Comparison of ENCODE assay signal across 30 cellular contexts in the genomic region with DNA sequence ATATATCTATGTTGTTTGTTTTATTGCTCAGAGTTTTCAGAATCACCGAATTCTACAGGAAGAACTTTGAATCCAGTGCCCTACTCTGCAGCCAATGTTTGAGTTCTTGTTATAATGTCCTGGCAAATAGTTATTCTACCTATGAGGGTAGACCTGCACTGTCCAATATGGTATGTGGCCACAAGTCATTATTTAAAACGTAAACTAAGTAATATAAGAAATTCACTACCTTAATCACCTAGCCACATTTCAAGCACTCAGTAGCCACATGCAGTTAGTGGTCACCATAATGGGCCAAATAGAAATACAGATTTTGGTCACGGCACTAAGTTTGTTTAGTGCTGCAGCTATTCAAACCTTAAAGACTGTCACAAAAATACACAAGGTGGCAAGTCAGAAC.
"Had no signal": no experiment of that assay in that cellular context is flagged by ENCODE, and none has a peak within 500 bp of the region (broad histone marks: within the 10 kb centered on the region; RNA-seq: fewer than 3 reads in every experiment).

No MANE protein-coding gene starts in this region.

- ATAC-seq: heart left ventricle; sciatic nerve; stimulated activated naive CD8-positive, alpha-beta T cell treated with anti-CD3 and anti-CD28 coated beads, Interleukin-15, amount 100 ng/mL, for 72 hours had no signal

- H3K27me3 Mint-ChIP-seq: activated CD4-positive, alpha-beta memory T cell treated with anti-CD3 and anti-CD28 coated beads for 36 hours; activated CD4-positive, alpha-beta T cell treated with anti-CD3 and anti-CD28 coated beads, Interleukin-2, amount 10 ng/mL, durations not matched to agents 24 days and 14 days; activated naive CD8-positive, alpha-beta T cell treated with anti-CD3 and anti-CD28 coated beads, Interleukin-2, amount 10 ng/mL, durations not matched to agents 7 days and 5 days; stimulated activated naive CD8-positive, alpha-beta T cell treated with anti-CD3 and anti-CD28 coated beads, Interleukin-15, amount 100 ng/mL, for 72 hours; type B pancreatic cell had no signal

- H3K4me1 Mint-ChIP-seq: nephron progenitor cell had no signal

- H3K9me3 Mint-ChIP-seq: activated CD4-positive, alpha-beta memory T cell treated with anti-CD3 and anti-CD28 coated beads for 36 hours; activated naive CD8-positive, alpha-beta T cell treated with anti-CD3 and anti-CD28 coated beads, Interleukin-2, amount 10 ng/mL, durations not matched to agents 7 days and 5 days; nephron progenitor cell; stimulated activated naive CD8-positive, alpha-beta T cell treated with anti-CD3 and anti-CD28 coated beads, Interleukin-15, amount 100 ng/mL, for 72 hours; T-helper 2 cell treated with Interferon-gamma antibody and Interleukin-4, amounts not matched to agents 5 μg/mL and 100 μg/mL, for 36 hours; type B pancreatic cell had no signal

- H3K27ac Mint-ChIP-seq: activated CD4-positive, alpha-beta memory T cell treated with anti-CD3 and anti-CD28 coated beads for 36 hours; activated CD4-positive, alpha-beta T cell treated with anti-CD3 and anti-CD28 coated beads, Interleukin-2, amount 10 ng/mL, durations not matched to agents 24 days and 14 days; activated naive CD8-positive, alpha-beta T cell treated with anti-CD3 and anti-CD28 coated beads, Interleukin-2, amount 10 ng/mL, durations not matched to agents 7 days and 5 days; nephron progenitor cell; type B pancreatic cell had no signal

- H3K4me3 Mint-ChIP-seq: activated CD4-positive, alpha-beta memory T cell treated with anti-CD3 and anti-CD28 coated beads for 36 hours; activated CD4-positive, alpha-beta T cell treated with anti-CD3 and anti-CD28 coated beads, Interleukin-2, amount 10 ng/mL, durations not matched to agents 24 days and 14 days; activated naive CD8-positive, alpha-beta T cell treated with anti-CD3 and anti-CD28 coated beads, Interleukin-2, amount 10 ng/mL, durations not matched to agents 7 days and 5 days; nephron progenitor cell; stimulated activated naive CD8-positive, alpha-beta T cell treated with anti-CD3 and anti-CD28 coated beads, Interleukin-15, amount 100 ng/mL, for 72 hours; T-helper 2 cell treated with Interferon-gamma antibody and Interleukin-4, amounts not matched to agents 5 μg/mL and 100 μg/mL, for 36 hours; type B pancreatic cell had no signal

- DNase-seq: activated CD4-positive, alpha-beta memory T cell treated with anti-CD3 and anti-CD28 coated beads for 36 hours; activated CD4-positive, alpha-beta T cell treated with anti-CD3 and anti-CD28 coated beads, Interleukin-2, amount 10 ng/mL, durations not matched to agents 24 days and 14 days; activated CD4-positive, CD25-positive, alpha-beta regulatory T cell treated with anti-CD3 and anti-CD28 coated beads, Interleukin-2, amount 50 U/mL, for 72 hours; activated effector memory CD4-positive, alpha-beta T cell treated with Interleukin-2 at 50 U/mL for 16 hours; activated naive CD4-positive, alpha-beta T cell treated with Interleukin-2 at 50 U/mL for 16 hours; activated naive CD8-positive, alpha-beta T cell treated with anti-CD3 and anti-CD28 coated beads, Interleukin-2, amount 10 ng/mL, durations not matched to agents 7 days and 5 days; activated T-cell treated with anti-CD3 and anti-CD28 coated beads, Interleukin-2, amount 50 U/mL, for 48 hours; brain microvascular endothelial cell; cortex of kidney; foreskin fibroblast; heart left ventricle; left ventricle myocardium inferior; mesendoderm; nephron progenitor cell; ovary; retina; stimulated activated CD4-positive, alpha-beta T cell treated with anti-CD3 and anti-CD28 coated beads, Interleukin-12 subunit alpha, Interleukin-12 subunit beta, amount 100 ng/mL, for 4 hours; stimulated activated CD4-positive, alpha-beta T cell treated with anti-CD3 and anti-CD28 coated beads, Interleukin-4, amount 100 ng/mL, for 1 hour; stimulated activated naive CD8-positive, alpha-beta T cell treated with anti-CD3 and anti-CD28 coated beads, Interleukin-15, amount 100 ng/mL, for 72 hours; substantia nigra; T-helper 1 cell; uterus had no signal

- H3K4me1 ChIP-seq: prostate gland, uterus had no signal

- H3K9me3 ChIP-seq: heart left ventricle, left ventricle myocardium inferior, neutrophil, ovary, prostate gland, uterus had no signal

- H3K27ac ChIP-seq: brain microvascular endothelial cell, heart left ventricle, left ventricle myocardium inferior, neutrophil, ovary, prostate gland, skin epidermis, uterus, VCaP had no signal

- H3K27me3 ChIP-seq: brain microvascular endothelial cell, heart left ventricle, neutrophil, ovary, uterus had no signal

- H3K36me3 ChIP-seq: brain microvascular endothelial cell, heart left ventricle, left ventricle myocardium inferior, neutrophil, ovary, prostate gland, uterus had no signal

- H3K4me3 ChIP-seq: heart left ventricle, left ventricle myocardium inferior, lung, ovary, prostate gland, skin epidermis, uterus had no signal

- H3K36me3 Mint-ChIP-seq: activated CD4-positive, alpha-beta memory T cell treated with anti-CD3 and anti-CD28 coated beads for 36 hours; type B pancreatic cell had no signal
